ENCODE assay signal across 1 cellular context in genomic region chr2:4673025-4673489, GRCh38.
A peak's percentile ranks its signal among the peaks of the same experiment; 100 is the strongest.
TF ChIP-seq lines count a peak whose summit lies in the region.

No MANE protein-coding gene starts in this region.

TF ChIP-seq in HepG2, 621 proteins besides CTCF, POLR2A, EP300 and RAD21 (continued from another document and continues in another):
- TF ChIP-seq TRIM24 (CRISPR knock-in tag; IDR thresholded peaks at IDR 0.05): no peak
- no peak for TF ChIP-seq ZNF629 (CRISPR knock-in tag; conservative IDR thresholded peaks at IDR 0.05)
- TF ChIP-seq, protein P1, sequence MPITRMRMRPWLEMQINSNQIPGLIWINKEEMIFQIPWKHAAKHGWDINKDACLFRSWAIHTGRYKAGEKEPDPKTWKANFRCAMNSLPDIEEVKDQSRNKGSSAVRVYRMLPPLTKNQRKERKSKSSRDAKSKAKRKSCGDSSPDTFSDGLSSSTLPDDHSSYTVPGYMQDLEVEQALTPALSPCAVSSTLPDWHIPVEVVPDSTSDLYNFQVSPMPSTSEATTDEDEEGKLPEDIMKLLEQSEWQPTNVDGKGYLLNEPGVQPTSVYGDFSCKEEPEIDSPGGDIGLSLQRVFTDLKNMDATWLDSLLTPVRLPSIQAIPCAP (CRISPR knock-in tag; IDR thresholded peaks at IDR 0.05; ENCODE audit: low read depth): peak; percentile 95
- no peak for TF ChIP-seq HMGA1 (CRISPR knock-in tag; conservative IDR thresholded peaks at IDR 0.05)
- TF ChIP-seq HOMEZ (CRISPR knock-in tag; IDR thresholded peaks at IDR 0.05; ENCODE audit: low read depth): peak; percentile 63; the same call in 1 of the 2 replicates
- peak; percentile 92 for TF ChIP-seq FOSL2 (CRISPR knock-in tag; IDR thresholded peaks at IDR 0.05)
- TF ChIP-seq ZBTB2 (CRISPR knock-in tag; IDR thresholded peaks at IDR 0.05; ENCODE audit: low read depth): no peak
- TF ChIP-seq SRF (IDR thresholded peaks at IDR 0.05; ENCODE audit: low read depth, low read length): no peak
- no peak for TF ChIP-seq ZBTB1 (CRISPR knock-in tag; IDR thresholded peaks at IDR 0.05; ENCODE audit: borderline replicate concordance)
- peak; percentile 80 for TF ChIP-seq NFYB (CRISPR knock-in tag; IDR thresholded peaks at IDR 0.05)
- no peak for TF ChIP-seq ZBTB43 (CRISPR knock-in tag; conservative IDR thresholded peaks at IDR 0.05)
- no peak for TF ChIP-seq TOE1 (CRISPR knock-in tag; IDR thresholded peaks at IDR 0.05)
- no peak for TF ChIP-seq TBL1XR1 (IDR thresholded peaks at IDR 0.05; ENCODE audit: borderline replicate concordance, low read length, partially characterized antibody)
- TF ChIP-seq ELF1 (CRISPR knock-in tag; IDR thresholded peaks at IDR 0.05): peak; percentile 46; the same call in 1 of the 2 replicates
- TF ChIP-seq ZNF670 (CRISPR knock-in tag; IDR thresholded peaks at IDR 0.05; ENCODE audit: borderline replicate concordance): no peak
- no peak for TF ChIP-seq SIN3B (IDR thresholded peaks at IDR 0.05; ENCODE audit: low read length)
- TF ChIP-seq CBX1 (IDR thresholded peaks at IDR 0.05; ENCODE audit: low read depth): no peak
- no peak for TF ChIP-seq ETV6 (CRISPR knock-in tag; conservative IDR thresholded peaks at IDR 0.05)
- no peak for TF ChIP-seq ZNF781 (CRISPR knock-in tag; IDR thresholded peaks at IDR 0.05; ENCODE audit: borderline replicate concordance, not compliant biosample characterization)
- peak; percentile 76 for TF ChIP-seq ZMYM4 (CRISPR knock-in tag; IDR thresholded peaks at IDR 0.05)
- no peak for TF ChIP-seq HNRNPH1 (optimal IDR thresholded peaks at IDR 0.05; ENCODE audit: low read depth, low read length)
- no peak for TF ChIP-seq ZNF432 (CRISPR knock-in tag; IDR thresholded peaks at IDR 0.05; ENCODE audit: borderline replicate concordance)
- TF ChIP-seq MAFF (IDR thresholded peaks at IDR 0.05; ENCODE audit: low read depth, low read length): peak; percentile 57
- no peak for TF ChIP-seq FOXA1 (IDR thresholded peaks at IDR 0.05)
- 0 out of 2 replicates have a peak, but pooled peaks have one; percentile 8 for TF ChIP-seq FOXA1 (CRISPR knock-in tag; IDR thresholded peaks at IDR 0.05)
- no peak for TF ChIP-seq TCF7 (IDR thresholded peaks at IDR 0.05; ENCODE audit: low read depth)
- no peak for TF ChIP-seq ZNF672 (CRISPR knock-in tag; IDR thresholded peaks at IDR 0.05)
- no peak for TF ChIP-seq FOXK1 (CRISPR knock-in tag; IDR thresholded peaks at IDR 0.05; ENCODE audit: borderline replicate concordance, low read depth)
- TF ChIP-seq TAF1 (CRISPR knock-in tag; IDR thresholded peaks at IDR 0.05): no peak
- no peak for TF ChIP-seq TP53 (CRISPR knock-in tag; conservative IDR thresholded peaks at IDR 0.05)
- no peak for TF ChIP-seq RBAK (CRISPR knock-in tag; IDR thresholded peaks at IDR 0.05)
- TF ChIP-seq, protein P2, sequence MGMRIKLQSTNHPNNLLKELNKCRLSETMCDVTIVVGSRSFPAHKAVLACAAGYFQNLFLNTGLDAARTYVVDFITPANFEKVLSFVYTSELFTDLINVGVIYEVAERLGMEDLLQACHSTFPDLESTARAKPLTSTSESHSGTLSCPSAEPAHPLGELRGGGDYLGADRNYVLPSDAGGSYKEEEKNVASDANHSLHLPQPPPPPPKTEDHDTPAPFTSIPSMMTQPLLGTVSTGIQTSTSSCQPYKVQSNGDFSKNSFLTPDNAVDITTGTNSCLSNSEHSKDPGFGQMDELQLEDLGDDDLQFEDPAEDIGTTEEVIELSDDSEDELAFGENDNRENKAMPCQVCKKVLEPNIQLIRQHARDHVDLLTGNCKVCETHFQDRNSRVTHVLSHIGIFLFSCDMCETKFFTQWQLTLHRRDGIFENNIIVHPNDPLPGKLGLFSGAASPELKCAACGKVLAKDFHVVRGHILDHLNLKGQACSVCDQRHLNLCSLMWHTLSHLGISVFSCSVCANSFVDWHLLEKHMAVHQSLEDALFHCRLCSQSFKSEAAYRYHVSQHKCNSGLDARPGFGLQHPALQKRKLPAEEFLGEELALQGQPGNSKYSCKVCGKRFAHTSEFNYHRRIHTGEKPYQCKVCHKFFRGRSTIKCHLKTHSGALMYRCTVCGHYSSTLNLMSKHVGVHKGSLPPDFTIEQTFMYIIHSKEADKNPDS (CRISPR knock-in tag; IDR thresholded peaks at IDR 0.05): no peak
- TF ChIP-seq LCORL (IDR thresholded peaks at IDR 0.05): no peak
- TF ChIP-seq LCORL (CRISPR knock-in tag; IDR thresholded peaks at IDR 0.05): no peak
- TF ChIP-seq GFI1 (CRISPR knock-in tag; IDR thresholded peaks at IDR 0.05; ENCODE audit: borderline replicate concordance): no peak
- TF ChIP-seq DBP (CRISPR knock-in tag; IDR thresholded peaks at IDR 0.05; ENCODE audit: not compliant biosample characterization): no peak
- no peak for TF ChIP-seq ZNF552 (CRISPR knock-in tag; IDR thresholded peaks at IDR 0.05; ENCODE audit: borderline replicate concordance)
- no peak for TF ChIP-seq ZFP36 (IDR thresholded peaks at IDR 0.05; ENCODE audit: borderline replicate concordance, low read depth, low read length, partially characterized antibody)
- TF ChIP-seq ZNF362 (CRISPR knock-in tag; IDR thresholded peaks at IDR 0.05; ENCODE audit: borderline replicate concordance): no peak
- no peak for TF ChIP-seq CHCHD3 (CRISPR knock-in tag; IDR thresholded peaks at IDR 0.05)
- no peak for TF ChIP-seq RORA (CRISPR knock-in tag; IDR thresholded peaks at IDR 0.05)
- no peak for TF ChIP-seq REXO4 (CRISPR knock-in tag; IDR thresholded peaks at IDR 0.05; ENCODE audit: borderline replicate concordance)
- no peak for TF ChIP-seq ZNF792 (CRISPR knock-in tag; IDR thresholded peaks at IDR 0.05)
- no peak for TF ChIP-seq GTF3A (CRISPR knock-in tag; conservative IDR thresholded peaks at IDR 0.05)
- TF ChIP-seq ZNF142 (CRISPR knock-in tag; IDR thresholded peaks at IDR 0.05): no peak
- TF ChIP-seq KDM5A (IDR thresholded peaks at IDR 0.05; ENCODE audit: borderline replicate concordance, low read length): no peak
- TF ChIP-seq FOXA3 (CRISPR knock-in tag; IDR thresholded peaks at IDR 0.05): peak; percentile 39; the same call in 1 of the 2 replicates
- TF ChIP-seq ELF3 (CRISPR knock-in tag; IDR thresholded peaks at IDR 0.05): no peak
- TF ChIP-seq NFYC (CRISPR knock-in tag; IDR thresholded peaks at IDR 0.05): peak; percentile 85
- no peak for TF ChIP-seq MAX (IDR thresholded peaks at IDR 0.05)
